Comparison of ENCODE assay signal across 26 cellular contexts in genomic region chr12:15801770-15802393, GRCh38. TPM values are rescaled to one million over a fixed set of nuclear protein-coding genes. Genes with fewer than 3 reads are reported as not detected.
A peak's percentile ranks its signal among the peaks of the same experiment; 100 is the strongest.
DNase-seq lines count a peak whose midpoint lies in the region; ATAC-seq, FAIRE-seq and TF ChIP-seq lines count a peak whose summit lies in the region.
"Had no signal": no experiment of that assay in that cellular context is flagged by ENCODE, and none has a peak within 500 bp of the region (broad histone marks: within the 10 kb centered on the region; RNA-seq: fewer than 3 reads in every experiment).

No MANE protein-coding gene starts in this region.

- peaks cover 7% of the 10 kb centered on the region for H3K27me3 Mint-ChIP-seq in activated CD8-positive, alpha-beta T cell treated with anti-CD3 and anti-CD28 coated beads for 36 hours

- no peaks in the 10 kb centered on the region for H3K36me3 ChIP-seq in small intestine (ENCODE audit: control insufficient read depth in 2 of 2, insufficient read depth in 2 of 2, low read length in 2 of 2)
- H3K36me3 ChIP-seq: colonic mucosa, uterus had no signal

- TF ChIP-seq CTCF in activated CD8-positive, alpha-beta T cell treated with anti-CD3 and anti-CD28 coated beads for 36 hours (IDR thresholded peaks at IDR 0.05), result no peak

- peak; percentile 88 for ATAC-seq in esophagus mucosa
- no peak for ATAC-seq in GM19455 (IDR thresholded peaks at IDR 0.05; ENCODE audit: unreplicated experiment)
- ATAC-seq in activated CD8-positive, alpha-beta T cell treated with anti-CD3 and anti-CD28 coated beads for 36 hours, result no peak
- no peak for ATAC-seq in HG02678 (IDR thresholded peaks at IDR 0.05; ENCODE audit: unreplicated experiment)
- ATAC-seq: activated naive CD8-positive, alpha-beta T cell treated with anti-CD3 and anti-CD28 coated beads, Interleukin-2, amount 50 U/mL, for 24 hours; right cardiac atrium had no signal

- no peaks in the 10 kb centered on the region for H3K4me1 ChIP-seq in small intestine (ENCODE audit: control insufficient read depth in 2 of 2, insufficient read depth in 1 of 2, low read depth in 1 of 2, low read length in 1 of 2)
- H3K4me1 ChIP-seq: colonic mucosa, uterus had no signal

- no peaks in the 10 kb centered on the region for H3K27me3 ChIP-seq in small intestine (ENCODE audit: control insufficient read depth in 2 of 2, insufficient read depth in 2 of 2, low read length in 2 of 2)
- H3K27me3 ChIP-seq: colonic mucosa, uterus had no signal

- WGBS in small intestine, 3 donors, result 82 to 89% (median 86%) methylated on average over 5 of the region's 5 CpGs

- H3K36me3 Mint-ChIP-seq in activated CD8-positive, alpha-beta T cell treated with anti-CD3 and anti-CD28 coated beads for 36 hours (ENCODE audit: low read depth), result no peaks in the 10 kb centered on the region
- H3K36me3 Mint-ChIP-seq: brain, memory B cell, naive B cell had no signal

- H3K9me3 Mint-ChIP-seq in activated CD8-positive, alpha-beta T cell treated with anti-CD3 and anti-CD28 coated beads for 36 hours, result no peaks in the 10 kb centered on the region
- H3K9me3 Mint-ChIP-seq: activated naive CD8-positive, alpha-beta T cell treated with anti-CD3 and anti-CD28 coated beads, Interleukin-2, amount 50 U/mL, for 24 hours; memory B cell; naive B cell had no signal

- no peaks in the 10 kb centered on the region for H3K4me1 Mint-ChIP-seq in activated CD8-positive, alpha-beta T cell treated with anti-CD3 and anti-CD28 coated beads for 36 hours (ENCODE audit: low read depth)
- H3K4me1 Mint-ChIP-seq: activated naive CD8-positive, alpha-beta T cell treated with anti-CD3 and anti-CD28 coated beads, Interleukin-2, amount 50 U/mL, for 24 hours; B cell; memory B cell; naive B cell had no signal

- H3K27ac Mint-ChIP-seq in activated CD8-positive, alpha-beta T cell treated with anti-CD3 and anti-CD28 coated beads for 36 hours, result no peak overlapping the region
- H3K27ac Mint-ChIP-seq: activated naive CD8-positive, alpha-beta T cell treated with anti-CD3 and anti-CD28 coated beads, Interleukin-2, amount 50 U/mL, for 24 hours; B cell; brain; memory B cell had no signal

- no peak overlapping the region for H3K4me3 Mint-ChIP-seq in activated CD8-positive, alpha-beta T cell treated with anti-CD3 and anti-CD28 coated beads for 36 hours
- H3K4me3 Mint-ChIP-seq: activated naive CD8-positive, alpha-beta T cell treated with anti-CD3 and anti-CD28 coated beads, Interleukin-2, amount 50 U/mL, for 24 hours; B cell; brain; memory B cell; naive B cell had no signal

- DNase-seq in DMS53 (lab: John Stamatoyannopoulos, UW) (peak; percentile 65), DMS53 treated with DMSO at 0.1 percent for 48 hours (lab: John Stamatoyannopoulos, UW; ENCODE audit: unreplicated experiment) (no peak), NCI-H69 (lab: John Stamatoyannopoulos, UW) (peak; percentile 39), small intestine (peak; percentile 60)
- DNase-seq in activated CD8-positive, alpha-beta T cell treated with anti-CD3 and anti-CD28 coated beads for 36 hours, result no peak
- DNase-seq: activated CD4-positive, alpha-beta T cell treated with anti-CD3 and anti-CD28 coated beads, Interleukin-2, amount 50 U/mL, for 48 hours; activated effector memory CD4-positive, alpha-beta T cell treated with anti-CD3 and anti-CD28 coated beads, Interleukin-2, amount 50 U/mL, for 16 hours; activated naive CD8-positive, alpha-beta T cell treated with anti-CD3 and anti-CD28 coated beads, Interleukin-2, amount 50 U/mL, for 24 hours; colonic mucosa; COR-L47; MV-4-11; naive B cell; NCI-H187; NCI-H345; right cardiac atrium; T-helper 2 cell; uterus had no signal

- intact Hi-C loops in activated CD8-positive, alpha-beta T cell treated with anti-CD3 and anti-CD28 coated beads for 36 hours (cut with micrococcal nuclease), result no loop called here

- H3K4me3 ChIP-seq in small intestine (ENCODE audit: low read depth in 1 of 2, low read length in 2 of 2), result no peak overlapping the region
- H3K4me3 ChIP-seq: colonic mucosa, uterus had no signal

- no peak overlapping the region for H3K27ac ChIP-seq in small intestine (ENCODE audit: low read depth in 1 of 2, low read length in 1 of 2)
- H3K27ac ChIP-seq: 22Rv1, colonic mucosa, uterus had no signal

- no peak for FAIRE-seq in small intestine (lab: Jason Lieb, UNC)
- FAIRE-seq: G401.6, H54 had no signal

- CTCF ChIA-PET in activated CD8-positive, alpha-beta T cell treated with anti-CD3 and anti-CD28 coated beads for 36 hours (lab: Charles Lee), result no interaction called here

- H3K9me3 ChIP-seq in small intestine (ENCODE audit: control insufficient read depth, low read depth), result no peaks in the 10 kb centered on the region
- H3K9me3 ChIP-seq: colonic mucosa, uterus had no signal

- POLR2A ChIA-PET in activated CD8-positive, alpha-beta T cell treated with anti-CD3 and anti-CD28 coated beads for 36 hours (lab: Charles Lee), result no interaction called here

RNA-seq across cellular contexts. Expression of gene EPS8, which starts 12.7 kb away (rescaled TPM):
- 7.7 TPM for total RNA-seq in esophagus mucosa
- polyA plus RNA-seq in small intestine, result 10 to 100 TPM; 38.0 to 56.1 (median 55.4) TPM
- 1 to 10 TPM; 1.8 to 2.3 TPM for total RNA-seq in activated CD8-positive, alpha-beta T cell treated with anti-CD3 and anti-CD28 coated beads for 36 hours

Comparison
In these comparisons a context has a peak if more than half of its experiments do, and no peak if none do; other contexts are left out.
1. DNase-seq: peak in DMS53 (single experiment), NCI-H69 (single experiment) and small intestine (single experiment); none in DMS53 treated with DMSO at 0.1 percent for 48 hours (single experiment) and activated CD8-positive, alpha-beta T cell treated with anti-CD3 and anti-CD28 coated beads for 36 hours (single experiment).